Comparison of ENCODE assay signal across 8 cellular contexts in genomic region chr1:98661544-98662353, GRCh38. TPM values are rescaled to one million over a fixed set of nuclear protein-coding genes. Genes with fewer than 3 reads are reported as not detected.
DNase-seq lines count a peak whose midpoint lies in the region; ATAC-seq and TF ChIP-seq lines count a peak whose summit lies in the region.

Gene SNX7 (plus strand): TSS chr1:98661721. CDS start chr1:98661732, 11 bp downstream.

- H3F3A ChIP-seq in smooth muscle cell (ENCODE audit: low read depth), result peaks cover 8% of the 10 kb centered on the region

- H2AFZ ChIP-seq in smooth muscle cell (ENCODE audit: low read depth), result peak within 1 kb of the TSS; percentile 100

- ATAC-seq in GM19438 (IDR thresholded peaks at IDR 0.05; ENCODE audit: low read depth, unreplicated experiment) (peak; percentile 73), HG03571 (IDR thresholded peaks at IDR 0.05; ENCODE audit: unreplicated experiment) (peak; percentile 54)

- H3K9ac ChIP-seq in smooth muscle cell (ENCODE audit: low read depth), result peak within 1 kb of the TSS; percentile 63

- peaks cover 14% of the 10 kb centered on the region for H3K4me1 ChIP-seq in smooth muscle cell (ENCODE audit: low read depth)

- DNase-seq in D341Med (ENCODE audit: low spot score) (peak; percentile 81), SK-N-DZ (ENCODE audit: low spot score) (peak; percentile 68), dermis blood vessel endothelial cell (peak; percentile 86), kidney tubule cell (ENCODE audit: low spot score) (peak; percentile 86), smooth muscle cell (lab: John Stamatoyannopoulos, UW; ENCODE audit: unreplicated experiment) (peak; percentile 68), SHP77 treated with DMSO at 0.1 percent for 48 hours (lab: John Stamatoyannopoulos, UW) (no peak)

- H3K4me3 ChIP-seq in smooth muscle cell, result peak within 1 kb of the TSS; percentile 91

- H3K27me3 ChIP-seq in smooth muscle cell (ENCODE audit: low read depth), result no peaks in the 10 kb centered on the region

- H3K79me2 ChIP-seq in smooth muscle cell (ENCODE audit: low read depth), result peaks cover 30% of the 10 kb centered on the region

- H3K27ac ChIP-seq in smooth muscle cell (ENCODE audit: low read depth), result peak within 1 kb of the TSS; percentile 63

- H3K9me3 ChIP-seq in smooth muscle cell (replicated peaks; ENCODE audit: low read depth), result no peaks in the 10 kb centered on the region

- no peak for TF ChIP-seq CTCF in smooth muscle cell (IDR thresholded peaks at IDR 0.05; ENCODE audit: borderline replicate concordance, insufficient read depth, poor library complexity, severe bottlenecking)

- peaks cover 4% of the 10 kb centered on the region for H4K20me1 ChIP-seq in smooth muscle cell (ENCODE audit: low read depth)

- peak within 1 kb of the TSS; percentile 91 for H3K4me2 ChIP-seq in smooth muscle cell

- H3K36me3 ChIP-seq in smooth muscle cell (ENCODE audit: low read depth), result no peaks in the 10 kb centered on the region

- WGBS in smooth muscle cell (ENCODE audit: low lambda C conversion rate), result under 1% methylated on average over 61 of the region's 80 CpGs

RNA-seq across cellular contexts. Expression of gene SNX7, which starts in this region (rescaled TPM):
- polyA plus RNA-seq in SK-N-DZ (2014; cell fraction: cytosol; rRNA removed), result 13.8 and 14.6 TPM in 2 replicates
- polyA plus RNA-seq in SK-N-DZ (2014; cell fraction: nucleus; rRNA removed), result 6.1 and 7.2 TPM in 2 replicates
- total RNA-seq in dermis blood vessel endothelial cell (37.9 and 54.0 TPM in 2 replicates), smooth muscle cell (37.0 and 46.0 TPM in 2 replicates)
- 34.0 and 40.0 TPM in 2 replicates for polyA plus RNA-seq in smooth muscle cell
